31 cellular contexts compared by ENCODE assay signal in the genomic region with DNA sequence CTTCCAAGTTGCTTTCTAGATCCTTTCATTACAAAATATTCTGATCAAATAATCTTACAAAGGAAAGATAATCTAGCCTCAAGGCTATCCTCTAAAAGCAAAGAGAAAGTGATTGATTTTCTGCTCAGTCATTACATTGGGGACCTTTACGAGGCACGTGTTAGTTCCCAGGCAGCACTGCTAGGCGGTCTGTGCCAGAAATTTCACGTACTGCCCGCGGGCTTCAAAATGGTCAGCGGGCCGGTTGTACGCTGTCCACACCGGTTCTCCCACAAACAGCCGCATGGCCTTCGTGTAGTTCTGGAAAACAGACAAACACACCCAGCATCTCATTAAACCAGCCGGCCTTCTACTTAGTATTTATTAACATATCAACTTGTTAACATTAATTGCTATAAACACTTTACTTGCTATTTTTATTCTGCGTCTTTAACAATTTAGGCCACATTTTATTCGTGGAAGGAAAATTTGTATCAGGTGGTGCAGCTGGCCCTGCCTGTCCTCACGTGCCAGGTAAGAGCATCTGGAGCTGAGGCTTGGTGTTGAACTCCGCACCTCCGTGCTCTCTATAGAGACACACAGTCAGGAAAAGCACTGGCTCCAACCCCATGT.
"Had no signal": no experiment of that assay in that cellular context is flagged by ENCODE, and none has a peak within 500 bp of the region (broad histone marks: within the 10 kb centered on the region; RNA-seq: fewer than 3 reads in every experiment).

No MANE protein-coding gene starts in this region.

- H3K4me3 ChIP-seq: adrenal gland, body of pancreas, coronary artery, dorsolateral prefrontal cortex, gastroesophageal sphincter, left ventricle myocardium inferior, lung, right lobe of liver, skin epidermis, upper lobe of left lung, vagina had no signal

- H3K9me3 Mint-ChIP-seq: activated CD4-positive, alpha-beta T cell treated with anti-CD3 and anti-CD28 coated beads, Interleukin-2, amount 10 ng/mL, durations not matched to agents 24 days and 14 days; activated naive CD4-positive, alpha-beta T cell treated with anti-CD3 and anti-CD28 coated beads for 36 hours; activated naive CD8-positive, alpha-beta T cell treated with anti-CD3 and anti-CD28 coated beads for 36 hours; natural killer cell; stimulated activated effector memory CD8-positive, alpha-beta T cell treated with anti-CD3 and anti-CD28 coated beads, Interleukin-12 subunit alpha, Interleukin-12 subunit beta, amount 100 ng/mL, for 72 hours; stimulated activated naive CD8-positive, alpha-beta T cell treated with anti-CD3 and anti-CD28 coated beads, Interleukin-15, Interleukin-2, amounts not matched to agents 100 ng/mL and 50 ng/mL, for 24 hours; T-helper 1 cell treated with Interleukin-12 subunit alpha and Interleukin-12 subunit beta and Interleukin-4 antibody, amounts not matched to agents 30 μg/mL and 1 μg/mL, for 36 hours had no signal

- FAIRE-seq: endothelial cell of umbilical vein had no signal

- H3K27me3 ChIP-seq: adrenal gland, body of pancreas, dorsolateral prefrontal cortex, gastroesophageal sphincter, right lobe of liver, upper lobe of left lung, vagina had no signal

- H3K9me3 ChIP-seq: adrenal gland, body of pancreas, gastroesophageal sphincter, left ventricle myocardium inferior, right lobe of liver, upper lobe of left lung, vagina had no signal

- H3K4me1 Mint-ChIP-seq: activated CD4-positive, alpha-beta T cell treated with anti-CD3 and anti-CD28 coated beads, Interleukin-2, amount 10 ng/mL, durations not matched to agents 24 days and 14 days; activated naive CD8-positive, alpha-beta T cell treated with anti-CD3 and anti-CD28 coated beads for 36 hours; natural killer cell had no signal

- ATAC-seq: body of pancreas; gastroesophageal sphincter; natural killer cell; right lobe of liver; stimulated activated effector memory CD8-positive, alpha-beta T cell treated with anti-CD3 and anti-CD28 coated beads, Interleukin-12 subunit alpha, Interleukin-12 subunit beta, amount 100 ng/mL, for 72 hours had no signal

- H3K27me3 Mint-ChIP-seq: activated CD4-positive, alpha-beta memory T cell treated with anti-CD3 and anti-CD28 coated beads, Interleukin-2, amount 10 ng/mL, durations not matched to agents 7 days and 5 days; activated CD4-positive, alpha-beta T cell treated with anti-CD3 and anti-CD28 coated beads, Interleukin-2, amount 10 ng/mL, durations not matched to agents 24 days and 14 days; activated naive CD8-positive, alpha-beta T cell treated with anti-CD3 and anti-CD28 coated beads for 36 hours; stimulated activated naive CD8-positive, alpha-beta T cell treated with anti-CD3 and anti-CD28 coated beads, Interleukin-15, Interleukin-2, amounts not matched to agents 100 ng/mL and 50 ng/mL, for 24 hours had no signal

- H3K27ac ChIP-seq: adrenal gland, body of pancreas, coronary artery, dorsolateral prefrontal cortex, gastroesophageal sphincter, left ventricle myocardium inferior, right lobe of liver, skin epidermis, upper lobe of left lung, vagina had no signal

- H3K4me3 Mint-ChIP-seq: activated CD4-positive, alpha-beta memory T cell treated with anti-CD3 and anti-CD28 coated beads, Interleukin-2, amount 10 ng/mL, durations not matched to agents 7 days and 5 days; activated CD4-positive, alpha-beta T cell treated with anti-CD3 and anti-CD28 coated beads, Interleukin-2, amount 10 ng/mL, durations not matched to agents 24 days and 14 days; activated naive CD4-positive, alpha-beta T cell treated with anti-CD3 and anti-CD28 coated beads for 36 hours; activated naive CD8-positive, alpha-beta T cell treated with anti-CD3 and anti-CD28 coated beads for 36 hours; natural killer cell; stimulated activated effector memory CD8-positive, alpha-beta T cell treated with anti-CD3 and anti-CD28 coated beads, Interleukin-12 subunit alpha, Interleukin-12 subunit beta, amount 100 ng/mL, for 72 hours; stimulated activated naive CD8-positive, alpha-beta T cell treated with anti-CD3 and anti-CD28 coated beads, Interleukin-15, Interleukin-2, amounts not matched to agents 100 ng/mL and 50 ng/mL, for 24 hours; T-helper 1 cell treated with Interleukin-12 subunit alpha and Interleukin-12 subunit beta and Interleukin-4 antibody, amounts not matched to agents 30 μg/mL and 1 μg/mL, for 36 hours had no signal

- DNase-seq: activated CD4-positive, alpha-beta T cell treated with anti-CD3 and anti-CD28 coated beads, Interleukin-2, amount 10 ng/mL, durations not matched to agents 24 days and 14 days; activated CD4-positive, CD25-positive, alpha-beta regulatory T cell treated with anti-CD3 and anti-CD28 coated beads, Interleukin-2, amount 50 U/mL, for 72 hours; activated naive CD4-positive, alpha-beta T cell treated with anti-CD3 and anti-CD28 coated beads for 36 hours; activated naive CD8-positive, alpha-beta T cell treated with anti-CD3 and anti-CD28 coated beads for 36 hours; activated T-cell treated with anti-CD3 and anti-CD28 coated beads, Interleukin-2, amount 50 U/mL, for 48 hours; cerebellar nuclear complex; dorsolateral prefrontal cortex; hypothalamus; kidney glomerular epithelial cell; left ventricle myocardium inferior; mesendoderm; natural killer cell; posterior cingulate gyrus; stimulated activated CD4-positive, alpha-beta T cell treated with anti-CD3 and anti-CD28 coated beads, Interleukin-12 subunit alpha, Interleukin-12 subunit beta, amount 100 ng/mL, for 4 hours; stimulated activated CD4-positive, alpha-beta T cell treated with anti-CD3 and anti-CD28 coated beads, Interleukin-4, amount 100 ng/mL, for 1 hour; SW 1271; T1000; upper lobe of left lung had no signal

- H3K27ac Mint-ChIP-seq: activated CD4-positive, alpha-beta memory T cell treated with anti-CD3 and anti-CD28 coated beads, Interleukin-2, amount 10 ng/mL, durations not matched to agents 7 days and 5 days; activated CD4-positive, alpha-beta T cell treated with anti-CD3 and anti-CD28 coated beads, Interleukin-2, amount 10 ng/mL, durations not matched to agents 24 days and 14 days; activated naive CD4-positive, alpha-beta T cell treated with anti-CD3 and anti-CD28 coated beads for 36 hours; activated naive CD8-positive, alpha-beta T cell treated with anti-CD3 and anti-CD28 coated beads for 36 hours; natural killer cell; stimulated activated effector memory CD8-positive, alpha-beta T cell treated with anti-CD3 and anti-CD28 coated beads, Interleukin-12 subunit alpha, Interleukin-12 subunit beta, amount 100 ng/mL, for 72 hours; stimulated activated naive CD8-positive, alpha-beta T cell treated with anti-CD3 and anti-CD28 coated beads, Interleukin-15, Interleukin-2, amounts not matched to agents 100 ng/mL and 50 ng/mL, for 24 hours; T-helper 1 cell treated with Interleukin-12 subunit alpha and Interleukin-12 subunit beta and Interleukin-4 antibody, amounts not matched to agents 30 μg/mL and 1 μg/mL, for 36 hours had no signal

- H3K4me1 ChIP-seq: body of pancreas, gastroesophageal sphincter, vagina had no signal
